Comparison of ENCODE assay signal across 21 cellular contexts in genomic region chr15:90881978-90882721, GRCh38. TPM values are rescaled to one million over a fixed set of nuclear protein-coding genes. Genes with fewer than 3 reads are reported as not detected.
A peak's percentile ranks its signal among the peaks of the same experiment; 100 is the strongest.
DNase-seq lines count a peak whose midpoint lies in the region; ATAC-seq and TF ChIP-seq lines count a peak whose summit lies in the region.
"Had no signal": no experiment of that assay in that cellular context is flagged by ENCODE, and none has a peak within 500 bp of the region (broad histone marks: within the 10 kb centered on the region; RNA-seq: fewer than 3 reads in every experiment).

No MANE protein-coding gene starts in this region.

- peaks cover 38% of the 10 kb centered on the region for H3K36me3 Mint-ChIP-seq in activated CD4-positive, alpha-beta T cell treated with anti-CD3 and anti-CD28 coated beads for 36 hours (ENCODE audit: low read depth)
- H3K36me3 Mint-ChIP-seq in osteocyte (ENCODE audit: unreplicated experiment): peaks cover 21% of the 10 kb centered on the region

- no peaks in the 10 kb centered on the region for H4K20me1 ChIP-seq in Karpas-422 (ENCODE audit: insufficient read depth, low read depth, low read length)

- no peaks in the 10 kb centered on the region for H3K9me3 Mint-ChIP-seq in activated CD4-positive, alpha-beta T cell treated with anti-CD3 and anti-CD28 coated beads for 36 hours (ENCODE audit: low read depth)
- no peaks in the 10 kb centered on the region for H3K9me3 Mint-ChIP-seq in osteocyte (ENCODE audit: unreplicated experiment)
- H3K9me3 Mint-ChIP-seq: brain, memory B cell, nephron had no signal

- ATAC-seq in activated CD4-positive, alpha-beta T cell treated with anti-CD3 and anti-CD28 coated beads for 36 hours: peak; percentile 1
- no peak for ATAC-seq in lower lobe of right lung
- ATAC-seq: esophagus mucosa, psoas muscle had no signal

- H3K4me1 Mint-ChIP-seq in activated CD4-positive, alpha-beta T cell treated with anti-CD3 and anti-CD28 coated beads for 36 hours: peaks cover 12% of the 10 kb centered on the region
- H3K4me1 Mint-ChIP-seq in osteocyte (ENCODE audit: unreplicated experiment): peaks cover 17% of the 10 kb centered on the region

- no peaks in the 10 kb centered on the region for H3K9me2 ChIP-seq in Karpas-422 (replicated peaks; ENCODE audit: insufficient read depth, low read length)

- peaks cover 4% of the 10 kb centered on the region; the same call in 1 of the 2 replicates for H3K79me2 ChIP-seq in Karpas-422 (ENCODE audit: low read length)

- TF ChIP-seq CTCF in dorsolateral prefrontal cortex (IDR thresholded peaks at IDR 0.05 in 54 of 56, conservative IDR thresholded peaks at IDR 0.05 in 2 of 56; ENCODE audit: low read depth in 1 of 56, partially characterized antibody in 56 of 56) (no peak), spleen (IDR thresholded peaks at IDR 0.05 in 8 of 11, conservative IDR thresholded peaks at IDR 0.05 in 3 of 11) (no peak), osteocyte (IDR thresholded peaks at IDR 0.05) (no peak), lower lobe of right lung (IDR thresholded peaks at IDR 0.05) (no peak)

- POLR2A ChIA-PET in activated CD4-positive, alpha-beta T cell treated with anti-CD3 and anti-CD28 coated beads for 36 hours (lab: Charles Lee): interaction anchor here (0.6 to 1.4 kb wide), 4 partner anchors 12 to 165 kb away, joined by 3 to 8 read pairs (median 4); partner anchors contain the start of gene BLM

- H3K9me3 ChIP-seq in Karpas-422 (ENCODE audit: low read length) (no peaks in the 10 kb centered on the region), spleen (no peaks in the 10 kb centered on the region), lower lobe of right lung (no peaks in the 10 kb centered on the region)
- H3K9me3 ChIP-seq: psoas muscle, thoracic aorta had no signal

- H3K9ac ChIP-seq in Karpas-422 (ENCODE audit: low read length): peak overlapping the region; percentile 11; the same call in 1 of the 2 replicates

- CTCF ChIA-PET in activated CD4-positive, alpha-beta T cell treated with anti-CD3 and anti-CD28 coated beads for 36 hours (lab: Charles Lee): no interaction called here

- intact Hi-C loops in activated CD4-positive, alpha-beta T cell treated with anti-CD3 and anti-CD28 coated beads for 36 hours (cut with DNase I, micrococcal nuclease): loop anchor here in 1 of 2 experiments (10.0 kb wide), 1 partner anchor 187 kb away; no protein-coding TSS in a partner anchor
- intact Hi-C loops in dorsolateral prefrontal cortex (cut with DNase I) (loop anchor here (5.0 to 10.0 kb wide), 2 partner anchors 165 to 357 kb away; partner anchors contain the start of genes BLM (in 1 of the 2) and CRTC3 (in 1 of the 2)), spleen (cut with DNase I; ENCODE audit: low total_unique reads) (loop anchor here (10.0 kb wide), 1 partner anchor 47 kb away; no protein-coding TSS in a partner anchor), lower lobe of right lung (cut with DNase I) (no loop called here)

- no peak overlapping the region for H2AFZ ChIP-seq in Karpas-422 (ENCODE audit: low read length)

- peak; percentile 36 for DNase-seq in activated CD4-positive, alpha-beta T cell treated with anti-CD3 and anti-CD28 coated beads for 36 hours
- no peak for DNase-seq in activated CD4-positive, alpha-beta T cell treated with anti-CD3 and anti-CD28 coated beads, Interleukin-2, amount 50 U/mL, for 1 hour
- DNase-seq in Karpas-422 (no peak), dorsolateral prefrontal cortex (no peak), spleen (peak; percentile 80), osteocyte (ENCODE audit: extremely low spot score, unreplicated experiment) (no peak), lower lobe of right lung (no peak), NCI-H1417 (lab: John Stamatoyannopoulos, UW) (no peak)
- DNase-seq: activated CD4-positive, CD25-positive, alpha-beta regulatory T cell treated with anti-CD3 and anti-CD28 coated beads, Interleukin-2, amount 50 U/mL, for 72 hours; DMS 273 treated with DMSO at 0.1 percent for 48 hours; KBM-7; NCI-H2029 treated with DMSO at 0.1 percent for 48 hours; NCI-H510A treated with DMSO at 0.1 percent for 48 hours; T-helper 9 cell had no signal

- no peak for TF ChIP-seq POLR2A in spleen (IDR thresholded peaks at IDR 0.05)

- 82 to 94% (median 89%) methylated on average over 11 to 19 of the region's 19 CpGs for WGBS in spleen, 5 donors

- H3K4me1 ChIP-seq in Karpas-422 (ENCODE audit: low read length) (peaks cover 50% of the 10 kb centered on the region), spleen (peaks cover 16 to 50% (median 46%) of the 10 kb centered on the region in 6 donors), lower lobe of right lung (peaks cover 38% of the 10 kb centered on the region)

- H3K27ac ChIP-seq in Karpas-422 (ENCODE audit: low read length) (peak overlapping the region; percentile 83; the same call in 1 of the 2 replicates), dorsolateral prefrontal cortex (peak overlapping the region in 31 of 59 donors; percentile 36 to 94 (median 88)), spleen (peak overlapping the region in 6 of 8 donors; percentile 13 to 98 (median 97)), lower lobe of right lung (no peak overlapping the region)

- peaks cover 3% of the 10 kb centered on the region for H3K27me3 Mint-ChIP-seq in activated CD4-positive, alpha-beta T cell treated with anti-CD3 and anti-CD28 coated beads for 36 hours
- no peaks in the 10 kb centered on the region for H3K27me3 Mint-ChIP-seq in osteocyte (ENCODE audit: unreplicated experiment)
- H3K27me3 Mint-ChIP-seq: activated naive CD8-positive, alpha-beta T cell; brain; memory B cell had no signal

- H3K4me3 ChIP-seq in Karpas-422 (ENCODE audit: low read length) (no peak overlapping the region), dorsolateral prefrontal cortex (no peak overlapping the region), spleen (no peak overlapping the region), lower lobe of right lung (no peak overlapping the region)
- H3K4me3 ChIP-seq: psoas muscle, thoracic aorta had no signal

- H3K4me3 Mint-ChIP-seq in activated CD4-positive, alpha-beta T cell treated with anti-CD3 and anti-CD28 coated beads for 36 hours: no peak overlapping the region
- H3K4me3 Mint-ChIP-seq in osteocyte (ENCODE audit: unreplicated experiment): no peak overlapping the region
- H3K4me3 Mint-ChIP-seq: activated naive CD8-positive, alpha-beta T cell; brain; nephron had no signal

- no peak overlapping the region for H3K4me2 ChIP-seq in Karpas-422 (ENCODE audit: low read depth, low read length, poor library complexity, severe bottlenecking)

- H3K36me3 ChIP-seq in Karpas-422 (ENCODE audit: insufficient read depth, low read length) (no peaks in the 10 kb centered on the region), spleen (peaks cover 8 to 74% (median 59%) of the 10 kb centered on the region in 6 donors), lower lobe of right lung (peaks cover 63% of the 10 kb centered on the region)

- H3K27me3 ChIP-seq in Karpas-422 (ENCODE audit: low read length) (no peaks in the 10 kb centered on the region), dorsolateral prefrontal cortex (no peaks in the 10 kb centered on the region), spleen (replicated peaks in 1 of 7) (peaks cover 0 to 7% (median 0%) of the 10 kb centered on the region in 7 donors), lower lobe of right lung (ENCODE audit: low read depth) (no peaks in the 10 kb centered on the region)

- H3K27ac Mint-ChIP-seq in activated CD4-positive, alpha-beta T cell treated with anti-CD3 and anti-CD28 coated beads for 36 hours: no peak overlapping the region
- H3K27ac Mint-ChIP-seq in osteocyte (ENCODE audit: unreplicated experiment): no peak overlapping the region
- H3K27ac Mint-ChIP-seq: activated naive CD8-positive, alpha-beta T cell; memory B cell had no signal

RNA-seq across cellular contexts. Expression of gene FES, which starts 2.2 kb away (rescaled TPM):
- 10 to 100 TPM; 12.2 to 15.6 TPM for total RNA-seq in activated CD4-positive, alpha-beta T cell treated with anti-CD3 and anti-CD28 coated beads for 36 hours
- 33.7 and 88.0 TPM in 2 replicates for total RNA-seq in Karpas-422 (2014; rRNA removed; shearing (Covaris generic); ENCODE audit: low replicate concordance)
- 10 to 100 TPM in 95 of 120 experiments, 1 to 10 TPM in 25; 5.3 to 39.5 (median 13.8) TPM for total RNA-seq in dorsolateral prefrontal cortex
- 100 to 1,000 TPM; 150 to 369 (median 272) TPM for total RNA-seq in spleen
- polyA plus RNA-seq in spleen: 100 to 1,000 TPM in 1 of 3 donors, 10 to 100 TPM in 2; 39.5 to 176 (median 89.2) TPM
- total RNA-seq in osteocyte: 2.2 and 2.5 TPM in 2 replicates
- total RNA-seq in lower lobe of right lung: 51.0 TPM

RNA-seq across cellular contexts. Expression of gene FURIN, which starts 13.8 kb away (rescaled TPM):
- total RNA-seq in activated CD4-positive, alpha-beta T cell treated with anti-CD3 and anti-CD28 coated beads for 36 hours: 100 to 1,000 TPM; 406 to 422 TPM
- 30.4 and 30.9 TPM in 2 replicates for total RNA-seq in Karpas-422 (2014; rRNA removed; shearing (Covaris generic); ENCODE audit: low replicate concordance)
- total RNA-seq in dorsolateral prefrontal cortex (10 to 100 TPM; 28.0 to 73.1 (median 40.8) TPM), spleen (100 to 1,000 TPM in 2 of 7 donors, 10 to 100 TPM in 5; 62.0 to 139 (median 86.8) TPM), osteocyte (96.2 and 98.3 TPM in 2 replicates), lower lobe of right lung (86.5 TPM)
- 10 to 100 TPM in 2 of 3 donors, 1 to 10 TPM in 1; 10.0 to 33.3 (median 10.9) TPM for polyA plus RNA-seq in spleen

RNA-seq across cellular contexts. Expression of gene MAN2A2, which starts 21.0 kb away (rescaled TPM):
- 100 to 1,000 TPM in 1 of 2 experiments, 10 to 100 TPM in 1; 76.6 to 104 TPM for total RNA-seq in activated CD4-positive, alpha-beta T cell treated with anti-CD3 and anti-CD28 coated beads for 36 hours
- 27.4 and 60.8 TPM in 2 replicates for total RNA-seq in Karpas-422 (2014; rRNA removed; shearing (Covaris generic); ENCODE audit: low replicate concordance)
- total RNA-seq in dorsolateral prefrontal cortex (100 to 1,000 TPM; 152 to 468 (median 226) TPM), spleen (100 to 1,000 TPM; 105 to 167 (median 120) TPM), osteocyte (65.2 and 70.0 TPM in 2 replicates), lower lobe of right lung (96.9 TPM)
- 10 to 100 TPM; 13.7 to 46.1 (median 24.0) TPM for polyA plus RNA-seq in spleen

RNA-seq across cellular contexts. Expression of gene HDDC3, which starts 50.2 kb away (rescaled TPM):
- 10 to 100 TPM; 34.2 to 41.2 TPM for total RNA-seq in activated CD4-positive, alpha-beta T cell treated with anti-CD3 and anti-CD28 coated beads for 36 hours
- total RNA-seq in Karpas-422 (2014; rRNA removed; shearing (Covaris generic); ENCODE audit: low replicate concordance): 15.9 and 39.1 TPM in 2 replicates
- total RNA-seq in dorsolateral prefrontal cortex (10 to 100 TPM in 119 of 120 experiments, 1 to 10 TPM in 1; 8.6 to 40.8 (median 20.2) TPM), spleen (10 to 100 TPM; 12.8 to 25.9 (median 18.0) TPM), osteocyte (9.5 and 11.4 TPM in 2 replicates), lower lobe of right lung (16.0 TPM)
- polyA plus RNA-seq in spleen: 10 to 100 TPM; 23.9 to 34.5 (median 31.0) TPM

RNA-seq across cellular contexts. Expression of gene UNC45A, which starts 52.9 kb away (rescaled TPM):
- total RNA-seq in activated CD4-positive, alpha-beta T cell treated with anti-CD3 and anti-CD28 coated beads for 36 hours: 10 to 100 TPM; 51.4 to 65.6 TPM
- total RNA-seq in Karpas-422 (2014; rRNA removed; shearing (Covaris generic); ENCODE audit: low replicate concordance): 25.1 and 58.0 TPM in 2 replicates
- total RNA-seq in dorsolateral prefrontal cortex (10 to 100 TPM; 35.1 to 68.4 (median 47.2) TPM), spleen (10 to 100 TPM; 32.8 to 59.5 (median 42.6) TPM), osteocyte (83.0 and 83.5 TPM in 2 replicates), lower lobe of right lung (50.4 TPM)
- polyA plus RNA-seq in spleen: 10 to 100 TPM; 32.2 to 43.6 (median 32.8) TPM

Comparison
In these comparisons a context has a peak if more than half of its experiments do, and no peak if none do; other contexts are left out.
1. DNase-seq: peak in activated CD4-positive, alpha-beta T cell treated with anti-CD3 and anti-CD28 coated beads for 36 hours (single experiment) and spleen (single experiment); none in activated CD4-positive, alpha-beta T cell treated with anti-CD3 and anti-CD28 coated beads, Interleukin-2, amount 50 U/mL, for 1 hour (single experiment), Karpas-422 (single experiment), dorsolateral prefrontal cortex (0 of 10), osteocyte (single experiment), lower lobe of right lung (single experiment) and NCI-H1417 (0 of 3).